Comparison of ENCODE assay signal across 8 cellular contexts in the genomic region with DNA sequence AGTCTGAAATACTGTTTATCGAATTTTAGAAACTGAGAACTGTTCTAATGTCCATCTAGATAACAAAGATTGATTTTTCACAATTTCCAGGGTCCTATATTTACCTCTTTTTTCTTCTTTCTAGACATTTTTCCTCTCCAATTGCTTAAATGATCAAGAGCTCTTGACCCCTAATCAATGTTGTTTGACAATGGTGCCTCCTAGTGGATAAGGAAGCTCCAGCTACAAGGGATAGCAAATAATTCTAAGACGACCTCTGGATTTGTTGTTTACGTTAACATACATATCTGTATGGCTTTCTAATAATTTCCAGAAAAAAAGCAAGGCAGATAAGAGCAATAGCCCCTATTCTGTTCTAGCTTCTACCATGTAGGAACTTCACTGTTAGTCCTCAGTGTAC. TPM values are rescaled to one million over a fixed set of nuclear protein-coding genes. Genes with fewer than 3 reads are reported as not detected.
DNase-seq lines count a peak whose midpoint lies in the region; ATAC-seq and TF ChIP-seq lines count a peak whose summit lies in the region.

No MANE protein-coding gene starts in this region.

- H3K27ac ChIP-seq in CD4-positive, alpha-beta T cell (ENCODE audit: low read depth, low read length): no peak overlapping the region

- DNase-seq in GM03348 (ENCODE audit: low spot score) (peak; percentile 4), LNCaP clone FGC (ENCODE audit: low read depth) (no peak), cardiac fibroblast (ENCODE audit: low read depth in 2 of 2) (peak; percentile 56 to 67), naive B cell (peak; percentile 28), NCI-H2081 (lab: John Stamatoyannopoulos, UW) (no peak), 8988T (no peak), mesenteric fat pad (ENCODE audit: low spot score) (no peak)
- DNase-seq in CD4-positive, alpha-beta T cell: no peak

- H3K27me3 Mint-ChIP-seq in naive B cell: peaks cover 0 to 7% (median 0%) of the 10 kb centered on the region in 3 donors
- H3K27me3 Mint-ChIP-seq in CD4-positive, alpha-beta T cell: no peaks in the 10 kb centered on the region

- CTCF ChIA-PET in CD4-positive, alpha-beta T cell (lab: Charles Lee): interaction anchor here (1.5 kb wide), 1 partner anchor 97 kb away, joined by 3 read pairs; no protein-coding TSS in a partner anchor

- peak in 1 of 2 donors; percentile 21 for ATAC-seq in naive B cell (ENCODE audit: low read depth in 2 of 2)
- no peak for ATAC-seq in CD4-positive, alpha-beta T cell (ENCODE audit: poor library complexity)

- POLR2A ChIA-PET in CD4-positive, alpha-beta T cell (lab: Charles Lee): no interaction called here

- no peaks in the 10 kb centered on the region for H3K36me3 Mint-ChIP-seq in naive B cell
- H3K36me3 Mint-ChIP-seq in CD4-positive, alpha-beta T cell (ENCODE audit: low read depth): peaks cover 4% of the 10 kb centered on the region

- no peaks in the 10 kb centered on the region for H3K9me3 ChIP-seq in CD4-positive, alpha-beta T cell (ENCODE audit: control insufficient read depth, low read length)

- H3K27me3 ChIP-seq in CD4-positive, alpha-beta T cell (ENCODE audit: control insufficient read depth, insufficient read depth, low read length): no peaks in the 10 kb centered on the region

- H3K9me3 Mint-ChIP-seq in naive B cell: no peaks in the 10 kb centered on the region
- no peaks in the 10 kb centered on the region for H3K9me3 Mint-ChIP-seq in CD4-positive, alpha-beta T cell

- H3K4me3 Mint-ChIP-seq in naive B cell: no peak overlapping the region
- H3K4me3 Mint-ChIP-seq in CD4-positive, alpha-beta T cell: no peak overlapping the region

- peaks cover 3 to 13% (median 4%) of the 10 kb centered on the region in 3 donors for H3K4me1 Mint-ChIP-seq in naive B cell
- H3K4me1 Mint-ChIP-seq in CD4-positive, alpha-beta T cell (ENCODE audit: low read depth): peaks cover 35% of the 10 kb centered on the region

- intact Hi-C loops in CD4-positive, alpha-beta T cell (cut with DNase I, micrococcal nuclease): no loop called here

- peak overlapping the region in 1 of 6 donors; percentile 35 for H3K27ac Mint-ChIP-seq in naive B cell
- no peak overlapping the region for H3K27ac Mint-ChIP-seq in CD4-positive, alpha-beta T cell

- TF ChIP-seq CTCF in LNCaP clone FGC (IDR thresholded peaks at IDR 0.05; ENCODE audit: control insufficient read depth, extremely low read depth, insufficient read depth) (peak; percentile 57), cardiac fibroblast (IDR thresholded peaks at IDR 0.05; ENCODE audit: low read depth, low read length) (peak; percentile 64)
- TF ChIP-seq CTCF in CD4-positive, alpha-beta T cell (IDR thresholded peaks at IDR 0.05): no peak

- H3K4me3 ChIP-seq in LNCaP clone FGC (ENCODE audit: low read depth, low read length) (no peak overlapping the region), cardiac fibroblast (replicated peaks in 1 of 2; ENCODE audit: low read depth in 2 of 2, low read length in 2 of 2) (no peak overlapping the region)

RNA-seq across cellular contexts. Expression of a gene that starts 35.8 kb away (rescaled TPM):
- under 1 TPM; 0.16 to 0.52 (median 0.25) TPM for polyA plus RNA-seq in naive B cell (ENCODE audit: low read depth in 6 of 6)
- not detected for total RNA-seq in CD4-positive, alpha-beta T cell
- 0.42 TPM for total RNA-seq in mesenteric fat pad

Comparison
In these comparisons a context has a peak if more than half of its experiments do, and no peak if none do; other contexts are left out.
1. DNase-seq: peak in GM03348 (single experiment), cardiac fibroblast (2 of 2) and naive B cell (single experiment); none in LNCaP clone FGC (single experiment), NCI-H2081 (0 of 2), CD4-positive, alpha-beta T cell (0 of 10), 8988T (single experiment) and mesenteric fat pad (single experiment).